In genomic region chr12:120115692-120116442, GRCh38 we compare ENCODE assay signal across 8 cellular contexts.
DNase-seq lines count a peak whose midpoint lies in the region; ATAC-seq and TF ChIP-seq lines count a peak whose summit lies in the region.

No MANE protein-coding gene starts in this region.

- H3K9ac ChIP-seq in MM.1S (ENCODE audit: low read length) (peak overlapping the region; percentile 68), iPS-15b (ENCODE audit: low read depth, low read length) (peak overlapping the region; percentile 66)

- no peak overlapping the region for H2AFZ ChIP-seq in MM.1S (ENCODE audit: low read length)

- no peaks in the 10 kb centered on the region for H3K27me3 Mint-ChIP-seq in activated naive CD8-positive, alpha-beta T cell

- no peaks in the 10 kb centered on the region for H3K9me3 Mint-ChIP-seq in activated naive CD8-positive, alpha-beta T cell (ENCODE audit: low read depth)

- no peak overlapping the region for H3K27ac ChIP-seq in MM.1S (ENCODE audit: low read length)

- no peaks in the 10 kb centered on the region for H3K27me3 ChIP-seq in MM.1S (replicated peaks; ENCODE audit: insufficient read depth, low read length)
- no peaks in the 10 kb centered on the region for H3K27me3 ChIP-seq in iPS-15b (ENCODE audit: control insufficient read depth, insufficient read depth, low read length)

- DNase-seq in AG08396 (ENCODE audit: low spot score) (peak; percentile 69), MM.1S (no peak)
- DNase-seq in stimulated activated CD4-positive, alpha-beta T cell treated with anti-CD3 and anti-CD28 coated beads, Interleukin-15, amount 100 ng/mL, for 48 hours (ENCODE audit: low read depth in 2 of 2), result peak; percentile 27 to 34

- H3K4me1 ChIP-seq in MM.1S (ENCODE audit: low read length) (peaks cover 26% of the 10 kb centered on the region), iPS-15b (ENCODE audit: control insufficient read depth, insufficient read depth, low read length) (peaks cover 15% of the 10 kb centered on the region)

- ATAC-seq in GM19035 (IDR thresholded peaks at IDR 0.05; ENCODE audit: unreplicated experiment), result peak; percentile 10
- ATAC-seq in GM18502 (IDR thresholded peaks at IDR 0.05; ENCODE audit: poor library complexity, unreplicated experiment), result no peak
- ATAC-seq in GM19455 (IDR thresholded peaks at IDR 0.05; ENCODE audit: unreplicated experiment), result no peak

- TF ChIP-seq CTCF in MM.1S (IDR thresholded peaks at IDR 0.05; ENCODE audit: low read length), result no peak

- H3K36me3 ChIP-seq in MM.1S (replicated peaks; ENCODE audit: insufficient read depth, low read length), result no peaks in the 10 kb centered on the region
- H3K36me3 ChIP-seq in iPS-15b (ENCODE audit: control insufficient read depth, insufficient read depth, low read length), result peaks cover 3% of the 10 kb centered on the region

- H3K9me2 ChIP-seq in MM.1S (replicated peaks; ENCODE audit: insufficient read depth, low read length), result no peaks in the 10 kb centered on the region

- H3K27ac Mint-ChIP-seq in activated naive CD8-positive, alpha-beta T cell, result peak overlapping the region; percentile 87

- no peaks in the 10 kb centered on the region for H4K20me1 ChIP-seq in MM.1S (ENCODE audit: insufficient read depth, low read length)

- H3K79me2 ChIP-seq in MM.1S (ENCODE audit: low read length), result peaks cover 62% of the 10 kb centered on the region

- H3K9me3 ChIP-seq in MM.1S (replicated peaks; ENCODE audit: insufficient read depth, low read length) (no peaks in the 10 kb centered on the region), iPS-15b (ENCODE audit: control insufficient read depth, insufficient read depth, low read length) (no peaks in the 10 kb centered on the region)

- H3K4me3 ChIP-seq in MM.1S (ENCODE audit: low read length) (peak overlapping the region; percentile 83), iPS-15b (ENCODE audit: low read depth, low read length) (peak overlapping the region; percentile 92)

- H3K36me3 Mint-ChIP-seq in activated naive CD8-positive, alpha-beta T cell, result peaks cover 12% of the 10 kb centered on the region

- H3K4me3 Mint-ChIP-seq in activated naive CD8-positive, alpha-beta T cell, result peak overlapping the region; percentile 92

- peaks cover 26% of the 10 kb centered on the region for H3F3A ChIP-seq in MM.1S (ENCODE audit: insufficient read depth, low read length)

- peaks cover 71% of the 10 kb centered on the region for H3K4me1 Mint-ChIP-seq in activated naive CD8-positive, alpha-beta T cell (ENCODE audit: low read depth)

- peak overlapping the region; percentile 84 for H3K4me2 ChIP-seq in MM.1S (ENCODE audit: low read depth, low read length)
